Comparison of ENCODE assay signal across 10 cellular contexts in the genomic region with DNA sequence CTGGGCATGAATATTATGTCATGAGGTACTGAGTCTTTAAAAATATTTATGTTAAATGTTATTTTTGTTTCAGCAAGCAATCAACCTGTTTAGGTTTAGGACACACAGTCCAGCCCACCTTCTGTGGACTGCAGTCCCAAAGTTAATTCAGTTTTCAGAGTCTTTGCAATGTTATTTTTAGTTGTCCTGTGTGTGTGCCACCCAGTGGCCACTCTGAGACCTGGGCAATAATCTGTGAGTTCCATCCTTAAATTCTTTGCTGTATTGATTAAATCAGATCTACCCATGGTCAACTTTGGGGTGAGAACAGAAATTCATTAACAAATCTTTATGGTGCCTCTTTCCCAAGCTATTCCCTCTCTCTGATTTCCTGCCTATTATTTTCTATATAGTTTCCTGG.
DNase-seq lines count a peak whose midpoint lies in the region; TF ChIP-seq lines count a peak whose summit lies in the region.
"Had no signal": no experiment of that assay in that cellular context is flagged by ENCODE, and none has a peak within 500 bp of the region (broad histone marks: within the 10 kb centered on the region; RNA-seq: fewer than 3 reads in every experiment).

No MANE protein-coding gene starts in this region.

- no peaks in the 10 kb centered on the region for H3K4me1 Mint-ChIP-seq in nephron
- H3K4me1 Mint-ChIP-seq: stimulated activated naive CD8-positive, alpha-beta T cell treated with anti-CD3 and anti-CD28 coated beads, Interleukin-15, amount 100 ng/mL, for 72 hours had no signal

- no peak overlapping the region for H3K4me3 ChIP-seq in GM06990 (replicated peaks; ENCODE audit: low read depth, low read length)
- no peak overlapping the region for H3K4me3 ChIP-seq in brain microvascular endothelial cell (ENCODE audit: low read depth, low read length)

- DNase-seq in GM06990 (ENCODE audit: extremely low read depth, insufficient read length) (no peak), Kasumi-1 (lab: John Stamatoyannopoulos, UW) (peak; percentile 5 to 41), brain microvascular endothelial cell (peak; percentile 9), cerebellum (ENCODE audit: low spot score) (no peak), AG08396 (ENCODE audit: low spot score) (no peak), DMS79 (lab: John Stamatoyannopoulos, UW) (no peak), RPMI8226 (no peak)
- DNase-seq: activated CD8-positive, alpha-beta memory T cell treated with anti-CD3 and anti-CD28 coated beads, Interleukin-2, amount 50 U/mL, for 4 hours; stimulated activated naive CD8-positive, alpha-beta T cell treated with anti-CD3 and anti-CD28 coated beads, Interleukin-15, amount 100 ng/mL, for 72 hours had no signal

- H3K9me3 Mint-ChIP-seq in nephron = peaks cover 2% of the 10 kb centered on the region

- H3K27me3 ChIP-seq in GM06990 (replicated peaks; ENCODE audit: control insufficient read depth, insufficient read depth, low read length) = no peaks in the 10 kb centered on the region
- H3K27me3 ChIP-seq in brain microvascular endothelial cell (replicated peaks) = no peaks in the 10 kb centered on the region

- H3K27ac ChIP-seq in brain microvascular endothelial cell = no peak overlapping the region

- H3K27me3 Mint-ChIP-seq in nephron (ENCODE audit: low read depth) = peaks cover 3% of the 10 kb centered on the region
- H3K27me3 Mint-ChIP-seq: stimulated activated naive CD8-positive, alpha-beta T cell treated with anti-CD3 and anti-CD28 coated beads, Interleukin-15, amount 100 ng/mL, for 72 hours had no signal

- H3K36me3 Mint-ChIP-seq in nephron (ENCODE audit: low read depth) = no peaks in the 10 kb centered on the region

- H3K4me3 Mint-ChIP-seq in nephron = no peak overlapping the region
- H3K4me3 Mint-ChIP-seq: stimulated activated naive CD8-positive, alpha-beta T cell treated with anti-CD3 and anti-CD28 coated beads, Interleukin-15, amount 100 ng/mL, for 72 hours had no signal

- no peak overlapping the region for H3K27ac Mint-ChIP-seq in nephron
- H3K27ac Mint-ChIP-seq: stimulated activated naive CD8-positive, alpha-beta T cell treated with anti-CD3 and anti-CD28 coated beads, Interleukin-15, amount 100 ng/mL, for 72 hours had no signal

- in situ Hi-C loops in brain microvascular endothelial cell (cut with HindIII; ENCODE audit: low pct_ligation_motif_present, low sequenced_read_pairs) = no loop called here

- H3K36me3 ChIP-seq in GM06990 (ENCODE audit: control insufficient read depth, insufficient read depth, low read length) = no peaks in the 10 kb centered on the region
- no peaks in the 10 kb centered on the region for H3K36me3 ChIP-seq in brain microvascular endothelial cell (replicated peaks)

- TF ChIP-seq CTCF in GM06990 (IDR thresholded peaks at IDR 0.05; ENCODE audit: insufficient read depth, low read length, poor library complexity, severe bottlenecking) = peak; percentile 62
- peak; percentile 65 for TF ChIP-seq CTCF in brain microvascular endothelial cell (IDR thresholded peaks at IDR 0.05; ENCODE audit: low read depth, low read length, missing control alignments)
- peak; percentile 21 to 38 (median 30) for TF ChIP-seq CTCF in nephron (IDR thresholded peaks at IDR 0.05; ENCODE audit: unreplicated experiment in 3 of 3)

Comparison
In these comparisons a context has a peak if more than half of its experiments do, and no peak if none do; other contexts are left out.
1. DNase-seq: peak in Kasumi-1 (2 of 2) and brain microvascular endothelial cell (single experiment); none in GM06990 (single experiment), cerebellum (single experiment), AG08396 (single experiment), DMS79 (single experiment) and RPMI8226 (single experiment).
2. Peak in every context shown above with its lines, with median percentiles within 50 percentile points of each other: CTCF ChIP-seq.